ENCODE assay signal across 16 cellular contexts in the genomic region with DNA sequence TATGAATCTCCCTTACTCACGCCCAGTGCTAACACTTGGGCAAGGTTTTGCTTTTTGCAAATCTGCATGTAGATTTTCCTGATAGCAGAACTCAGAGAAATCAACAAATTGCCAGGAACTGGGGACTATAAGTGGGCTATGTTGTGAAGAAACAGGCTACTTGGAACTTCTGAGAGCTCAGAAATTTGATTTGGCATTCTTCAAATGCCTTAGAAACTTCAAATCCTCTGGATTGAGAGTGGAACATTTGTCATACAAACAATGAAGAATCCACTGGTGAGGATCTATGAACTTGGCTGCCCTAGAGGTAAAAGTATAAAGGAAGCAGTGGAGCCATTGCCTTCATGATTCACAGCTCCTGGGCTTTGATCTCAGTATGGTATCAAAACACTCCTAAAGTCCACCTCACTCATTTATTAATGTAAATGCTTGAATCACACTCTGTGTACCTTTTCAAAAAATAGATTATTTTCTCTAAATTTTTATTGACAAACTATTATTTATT.
"Had no signal": no experiment of that assay in that cellular context is flagged by ENCODE, and none has a peak within 500 bp of the region (broad histone marks: within the 10 kb centered on the region; RNA-seq: fewer than 3 reads in every experiment).

No MANE protein-coding gene starts in this region.

- H3K27ac Mint-ChIP-seq: activated CD4-positive, alpha-beta T cell treated with anti-CD3 and anti-CD28 coated beads, Interleukin-2, amount 10 ng/mL, durations not matched to agents 7 days and 5 days; activated naive CD8-positive, alpha-beta T cell; endodermal cell; nephron progenitor cell had no signal

- H3K9me3 ChIP-seq: prostate gland, spleen, stomach, testis had no signal

- H3K9me3 Mint-ChIP-seq: activated CD4-positive, alpha-beta T cell treated with anti-CD3 and anti-CD28 coated beads, Interleukin-2, amount 10 ng/mL, durations not matched to agents 7 days and 5 days; endodermal cell; nephron progenitor cell had no signal

- H3K4me1 ChIP-seq: foreskin keratinocyte, prostate gland, spleen, stomach, testis had no signal

- H3K4me3 ChIP-seq: dorsolateral prefrontal cortex, prostate gland, spleen, stomach, testis had no signal

- H3K27ac ChIP-seq: dorsolateral prefrontal cortex, foreskin keratinocyte, prostate gland, spleen, stomach, testis had no signal

- H3K36me3 ChIP-seq: prostate gland, spleen, stomach had no signal

- H3K36me3 Mint-ChIP-seq: activated naive CD8-positive, alpha-beta T cell; mesothelial cell of epicardium had no signal

- H3K27me3 Mint-ChIP-seq: activated CD4-positive, alpha-beta T cell treated with anti-CD3 and anti-CD28 coated beads, Interleukin-2, amount 10 ng/mL, durations not matched to agents 7 days and 5 days; activated naive CD8-positive, alpha-beta T cell had no signal

- H3K4me1 Mint-ChIP-seq: activated CD4-positive, alpha-beta T cell treated with anti-CD3 and anti-CD28 coated beads, Interleukin-2, amount 10 ng/mL, durations not matched to agents 7 days and 5 days; endodermal cell; nephron progenitor cell had no signal

- H3K4me3 Mint-ChIP-seq: activated CD4-positive, alpha-beta T cell treated with anti-CD3 and anti-CD28 coated beads, Interleukin-2, amount 10 ng/mL, durations not matched to agents 7 days and 5 days; activated naive CD8-positive, alpha-beta T cell; endodermal cell; mesothelial cell of epicardium; nephron progenitor cell had no signal

- DNase-seq: activated CD4-positive, alpha-beta T cell treated with anti-CD3 and anti-CD28 coated beads, Interleukin-2, amount 10 ng/mL, durations not matched to agents 7 days and 5 days; activated CD4-positive, CD25-positive, alpha-beta regulatory T cell; activated CD8-positive, alpha-beta memory T cell treated with anti-CD3 and anti-CD28 coated beads, Interleukin-2, amount 50 U/mL, for 48 hours; activated gamma-delta T cell treated with Interleukin-2 at 50 U/mL for 16 hours; dorsolateral prefrontal cortex; endodermal cell; foreskin keratinocyte; kidney glomerular epithelial cell; nephron progenitor cell; spleen; stomach; testis had no signal

- ATAC-seq: foreskin keratinocyte, sciatic nerve had no signal

- H3K27me3 ChIP-seq: dorsolateral prefrontal cortex, foreskin keratinocyte, spleen, stomach, testis had no signal
